In the genomic region with DNA sequence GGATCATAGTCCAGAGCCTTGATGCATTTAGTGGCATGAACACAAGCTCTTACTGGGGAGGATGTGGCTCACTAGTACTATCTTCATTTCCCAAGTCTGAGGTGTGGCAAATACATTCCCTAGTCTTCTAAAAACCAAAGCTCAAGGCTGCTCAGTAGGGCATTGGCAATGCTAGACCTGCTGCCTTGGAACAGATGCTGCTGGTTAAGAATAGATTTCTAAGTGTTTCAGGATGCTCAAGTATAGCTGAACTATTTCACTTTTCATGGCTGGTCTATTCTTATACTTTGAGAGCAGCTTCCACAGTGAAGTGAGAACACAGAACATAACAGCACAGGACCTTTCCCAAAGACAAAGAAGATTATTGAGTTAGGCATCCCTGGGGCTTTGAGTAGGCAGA, we compare ENCODE assay signal across 1 cellular context.
TF ChIP-seq lines count a peak whose summit lies in the region.

No MANE protein-coding gene starts in this region.

TF ChIP-seq in GM12878, 131 proteins besides CTCF, POLR2A, EP300 and RAD21 (continued from another document):
- TF ChIP-seq, protein P1, sequence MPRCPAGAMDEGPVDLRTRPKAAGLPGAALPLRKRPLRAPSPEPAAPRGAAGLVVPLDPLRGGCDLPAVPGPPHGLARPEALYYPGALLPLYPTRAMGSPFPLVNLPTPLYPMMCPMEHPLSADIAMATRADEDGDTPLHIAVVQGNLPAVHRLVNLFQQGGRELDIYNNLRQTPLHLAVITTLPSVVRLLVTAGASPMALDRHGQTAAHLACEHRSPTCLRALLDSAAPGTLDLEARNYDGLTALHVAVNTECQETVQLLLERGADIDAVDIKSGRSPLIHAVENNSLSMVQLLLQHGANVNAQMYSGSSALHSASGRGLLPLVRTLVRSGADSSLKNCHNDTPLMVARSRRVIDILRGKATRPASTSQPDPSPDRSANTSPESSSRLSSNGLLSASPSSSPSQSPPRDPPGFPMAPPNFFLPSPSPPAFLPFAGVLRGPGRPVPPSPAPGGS (IDR thresholded peaks at IDR 0.05; ENCODE audit: borderline replicate concordance, insufficient read depth, low read depth, low read length, poor library complexity, severe bottlenecking) = no peak
- TF ChIP-seq GABPA (IDR thresholded peaks at IDR 0.05; ENCODE audit: low read depth) (no peak), TCF7 (IDR thresholded peaks at IDR 0.05; ENCODE audit: borderline replicate concordance) (no peak), SREBF1 (IDR thresholded peaks at IDR 0.05; ENCODE audit: low read length) (no peak)
- TF ChIP-seq, protein P2, sequence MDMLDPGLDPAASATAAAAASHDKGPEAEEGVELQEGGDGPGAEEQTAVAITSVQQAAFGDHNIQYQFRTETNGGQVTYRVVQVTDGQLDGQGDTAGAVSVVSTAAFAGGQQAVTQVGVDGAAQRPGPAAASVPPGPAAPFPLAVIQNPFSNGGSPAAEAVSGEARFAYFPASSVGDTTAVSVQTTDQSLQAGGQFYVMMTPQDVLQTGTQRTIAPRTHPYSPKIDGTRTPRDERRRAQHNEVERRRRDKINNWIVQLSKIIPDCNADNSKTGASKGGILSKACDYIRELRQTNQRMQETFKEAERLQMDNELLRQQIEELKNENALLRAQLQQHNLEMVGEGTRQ (IDR thresholded peaks at IDR 0.05; ENCODE audit: borderline replicate concordance, low read depth, low read length) = no peak
- TF ChIP-seq, protein P3, sequence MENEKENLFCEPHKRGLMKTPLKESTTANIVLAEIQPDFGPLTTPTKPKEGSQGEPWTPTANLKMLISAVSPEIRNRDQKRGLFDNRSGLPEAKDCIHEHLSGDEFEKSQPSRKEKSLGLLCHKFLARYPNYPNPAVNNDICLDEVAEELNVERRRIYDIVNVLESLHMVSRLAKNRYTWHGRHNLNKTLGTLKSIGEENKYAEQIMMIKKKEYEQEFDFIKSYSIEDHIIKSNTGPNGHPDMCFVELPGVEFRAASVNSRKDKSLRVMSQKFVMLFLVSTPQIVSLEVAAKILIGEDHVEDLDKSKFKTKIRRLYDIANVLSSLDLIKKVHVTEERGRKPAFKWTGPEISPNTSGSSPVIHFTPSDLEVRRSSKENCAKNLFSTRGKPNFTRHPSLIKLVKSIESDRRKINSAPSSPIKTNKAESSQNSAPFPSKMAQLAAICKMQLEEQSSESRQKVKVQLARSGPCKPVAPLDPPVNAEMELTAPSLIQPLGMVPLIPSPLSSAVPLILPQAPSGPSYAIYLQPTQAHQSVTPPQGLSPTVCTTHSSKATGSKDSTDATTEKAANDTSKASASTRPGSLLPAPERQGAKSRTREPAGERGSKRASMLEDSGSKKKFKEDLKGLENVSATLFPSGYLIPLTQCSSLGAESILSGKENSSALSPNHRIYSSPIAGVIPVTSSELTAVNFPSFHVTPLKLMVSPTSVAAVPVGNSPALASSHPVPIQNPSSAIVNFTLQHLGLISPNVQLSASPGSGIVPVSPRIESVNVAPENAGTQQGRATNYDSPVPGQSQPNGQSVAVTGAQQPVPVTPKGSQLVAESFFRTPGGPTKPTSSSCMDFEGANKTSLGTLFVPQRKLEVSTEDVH (IDR thresholded peaks at IDR 0.05; ENCODE audit: low read depth, partially characterized antibody) = no peak
TF ChIP-seq in GM12878: peak in this region for 0.
